Comparison of ENCODE assay signal across 8 cellular contexts in the genomic region with DNA sequence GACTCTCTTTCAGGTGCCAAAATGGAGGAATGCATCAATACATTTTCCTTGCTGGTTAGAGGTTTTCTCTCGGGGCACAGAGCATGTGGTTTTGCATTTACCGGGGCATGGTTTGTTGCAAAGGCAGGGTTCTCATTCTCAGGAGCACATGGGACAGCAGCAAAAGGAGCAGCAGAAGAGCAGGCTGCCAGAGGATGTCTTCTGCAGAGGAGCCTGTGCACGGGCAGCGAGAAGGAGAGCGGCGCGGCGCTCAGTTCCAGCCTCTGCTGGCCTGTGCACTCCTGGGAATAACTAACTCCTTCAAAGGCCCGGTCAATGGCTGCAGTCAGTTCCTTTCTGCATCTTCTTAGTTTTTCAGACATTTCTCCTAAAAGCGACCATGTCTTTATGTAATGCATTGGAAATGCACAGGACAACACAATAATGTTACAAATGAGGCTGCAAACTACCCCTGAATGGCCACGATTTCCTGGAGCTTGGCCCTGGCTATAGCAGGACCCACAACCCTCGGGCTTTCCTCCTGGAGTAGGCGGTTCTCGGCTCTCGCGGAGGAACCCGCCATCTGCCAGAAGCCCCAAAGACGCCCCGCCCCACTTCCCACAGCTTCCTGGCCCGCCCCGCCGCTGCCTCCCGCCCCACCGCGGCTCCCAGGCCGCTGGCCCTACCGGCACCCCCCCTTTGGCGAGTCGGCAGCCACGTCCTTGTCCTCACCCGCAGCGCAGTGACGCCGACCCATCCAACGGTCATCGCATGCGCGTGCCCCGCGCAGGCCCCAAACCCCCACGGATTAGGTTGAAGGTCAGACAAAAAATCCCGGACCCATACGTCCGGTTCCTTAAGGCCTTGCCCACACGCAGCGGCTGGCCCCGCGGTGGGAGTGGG. TPM values are rescaled to one million over a fixed set of nuclear protein-coding genes. Genes with fewer than 3 reads are reported as not detected.
DNase-seq lines count a peak whose midpoint lies in the region; ATAC-seq lines count a peak whose summit lies in the region.

Gene C3orf62 (minus strand): TSS at position 758 of the 882 bp plus-strand sequence. CDS start 360 bp downstream, at position 398.

- DNase-seq in DMS53 (lab: John Stamatoyannopoulos, UW) (peak; percentile 81), anterior cingulate cortex (lab: John Stamatoyannopoulos, UW) (peak in 57 of 58 donors; percentile 15 to 85 (median 67)), hepatic stellate cell (ENCODE audit: low spot score) (peak; percentile 86), putamen (ENCODE audit: low spot score) (peak; percentile 75), ureter (ENCODE audit: low spot score) (peak; percentile 94), NCI-H146 (lab: John Stamatoyannopoulos, UW) (no peak)

- ATAC-seq in HG02759 (IDR thresholded peaks at IDR 0.05; ENCODE audit: unreplicated experiment), result peak; percentile 77

- intact Hi-C loops in T-helper 2 cell treated with Interferon-gamma antibody and Interleukin-4, amounts not matched to agents 100 ng/mL and 5 ng/mL, for 36 hours (cut with micrococcal nuclease), result loop anchor here (2.0 kb wide), 1 partner anchor 64 kb away; the partner anchor contains the start of gene USP4

RNA-seq across cellular contexts. Expression of gene C3orf62, which starts in this region (rescaled TPM):
- 11.6 and 12.7 TPM in 2 replicates for total RNA-seq in T-helper 2 cell treated with Interferon-gamma antibody and Interleukin-4, amounts not matched to agents 100 ng/mL and 5 ng/mL, for 36 hours
- total RNA-seq in ureter, result 8.9 TPM
